ENCODE assay signal across 10 cellular contexts in the genomic region with DNA sequence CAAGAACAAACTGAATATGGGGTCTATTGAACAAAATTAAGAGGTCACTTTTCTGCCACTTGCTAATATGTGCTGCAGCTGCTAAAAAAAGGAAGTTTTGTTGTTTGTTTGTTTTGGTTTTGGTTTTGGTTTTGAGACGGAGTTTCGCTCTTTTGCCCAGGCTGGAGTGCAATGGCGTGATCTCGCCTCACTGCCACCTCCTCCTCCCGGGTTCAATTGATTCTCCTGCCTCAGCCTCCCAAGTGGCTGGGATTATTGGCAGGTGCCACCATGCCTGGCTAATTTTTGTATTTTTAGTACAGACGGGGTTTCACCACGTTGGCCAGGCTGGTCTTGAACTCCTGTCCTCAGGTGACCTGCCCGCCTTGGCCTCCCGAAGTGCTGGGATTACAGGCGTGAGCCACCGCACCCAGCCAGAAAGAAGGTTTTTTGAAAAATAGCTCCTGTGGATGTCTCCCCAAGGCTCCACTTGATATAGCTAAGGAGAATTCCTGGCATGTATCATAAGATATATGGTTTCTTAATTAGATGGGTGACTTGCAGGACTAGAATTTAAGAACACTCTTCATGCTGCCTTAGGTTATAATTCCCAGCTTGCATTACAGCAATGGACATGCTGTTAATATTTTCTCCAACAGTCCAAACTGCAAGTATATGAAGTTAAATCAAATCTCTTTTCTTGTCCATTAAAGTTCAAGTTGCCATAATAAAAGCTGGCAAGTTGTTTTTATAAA.
DNase-seq lines count a peak whose midpoint lies in the region; ATAC-seq and TF ChIP-seq lines count a peak whose summit lies in the region.
"Had no signal": no experiment of that assay in that cellular context is flagged by ENCODE, and none has a peak within 500 bp of the region (broad histone marks: within the 10 kb centered on the region; RNA-seq: fewer than 3 reads in every experiment).

No MANE protein-coding gene starts in this region.

- H3K36me3 ChIP-seq in suprapubic skin, result no peaks in the 10 kb centered on the region

- peak overlapping the region; percentile 72 to 84 for H3K4me3 Mint-ChIP-seq in CD14-positive monocyte
- peak overlapping the region; percentile 68 to 73 for H3K4me3 Mint-ChIP-seq in effector memory CD8-positive, alpha-beta T cell

- H3K27me3 Mint-ChIP-seq in CD14-positive monocyte (ENCODE audit: low read depth in 3 of 3), result peaks cover 0 to 4% (median 2%) of the 10 kb centered on the region in 3 donors
- H3K27me3 Mint-ChIP-seq in effector memory CD8-positive, alpha-beta T cell, result no peaks in the 10 kb centered on the region

- DNase-seq in CD14-positive monocyte (ENCODE audit: low spot score) (no peak), suprapubic skin (ENCODE audit: low spot score in 2 of 2) (no peak), NCI-H1105 treated with DMSO at 0.1 percent for 48 hours (lab: John Stamatoyannopoulos, UW) (no peak), foreskin melanocyte (no peak)
- DNase-seq in effector memory CD8-positive, alpha-beta T cell, result peak in 2 of 3 experiments; percentile 16 to 24
- DNase-seq in effector CD8-positive, alpha-beta T cell (lab: John Stamatoyannopoulos, UW), result no peak
- DNase-seq: cortex of kidney, T-helper 9 cell had no signal

- H3K27ac Mint-ChIP-seq in CD14-positive monocyte, result peak overlapping the region; percentile 82 to 91 (median 89)
- H3K27ac Mint-ChIP-seq in effector memory CD8-positive, alpha-beta T cell, result peak overlapping the region; percentile 88 to 94

- H3K9me3 ChIP-seq in suprapubic skin, result no peaks in the 10 kb centered on the region

- H3K27me3 ChIP-seq in suprapubic skin, result no peaks in the 10 kb centered on the region

- H3K4me3 ChIP-seq in suprapubic skin, result no peak overlapping the region

- H3K36me3 Mint-ChIP-seq in CD14-positive monocyte, result no peaks in the 10 kb centered on the region
- peaks cover 6% of the 10 kb centered on the region for H3K36me3 Mint-ChIP-seq in effector memory CD8-positive, alpha-beta T cell (ENCODE audit: insufficient read depth)

- TF ChIP-seq POLR2A in suprapubic skin (IDR thresholded peaks at IDR 0.05), result no peak

- intact Hi-C loops in CD14-positive monocyte (cut with micrococcal nuclease), result loop anchor here in 1 of 2 donors (5.0 to 10.0 kb wide), 3 partner anchors 40 to 233 kb away; no protein-coding TSS in a partner anchor

- H3K27ac ChIP-seq in suprapubic skin, result no peak overlapping the region

- peaks cover 46% of the 10 kb centered on the region for H3K4me1 Mint-ChIP-seq in CD14-positive monocyte
- H3K4me1 Mint-ChIP-seq in effector memory CD8-positive, alpha-beta T cell (ENCODE audit: low read depth in 2 of 2), result peaks cover 12 to 27% of the 10 kb centered on the region in 2 donors

- TF ChIP-seq CTCF in CD14-positive monocyte (IDR thresholded peaks at IDR 0.05) (no peak), suprapubic skin (IDR thresholded peaks at IDR 0.05) (no peak)

- H3K9me3 Mint-ChIP-seq in CD14-positive monocyte, result no peaks in the 10 kb centered on the region
- H3K9me3 Mint-ChIP-seq in effector memory CD8-positive, alpha-beta T cell, result no peaks in the 10 kb centered on the region

- ATAC-seq in GM19035 (IDR thresholded peaks at IDR 0.05; ENCODE audit: unreplicated experiment) (peak; percentile 50), HG03135 (IDR thresholded peaks at IDR 0.05; ENCODE audit: unreplicated experiment) (peak; percentile 56)
- peak; percentile 70 for ATAC-seq in effector memory CD8-positive, alpha-beta T cell (replicated peaks)

- no peak for TF ChIP-seq EP300 in suprapubic skin (IDR thresholded peaks at IDR 0.05)

- WGBS in suprapubic skin, result 70% methylated on average over 11 of the region's 11 CpGs

- H3K4me1 ChIP-seq in suprapubic skin, result no peaks in the 10 kb centered on the region

Comparison
In these comparisons a context has a peak if more than half of its experiments do, and no peak if none do; other contexts are left out.
1. DNase-seq: peak in effector memory CD8-positive, alpha-beta T cell (2 of 3); none in CD14-positive monocyte (single experiment), effector CD8-positive, alpha-beta T cell (single experiment), suprapubic skin (0 of 2), NCI-H1105 treated with DMSO at 0.1 percent for 48 hours (single experiment) and foreskin melanocyte (single experiment).
2. Peak in every context shown above with its lines, with median percentiles within 50 percentile points of each other: ATAC-seq.